25 cellular contexts compared by ENCODE assay signal in genomic region chr1:13784971-13785370, GRCh38.
DNase-seq lines count a peak whose midpoint lies in the region; ATAC-seq, FAIRE-seq and TF ChIP-seq lines count a peak whose summit lies in the region.
"Had no signal": no experiment of that assay in that cellular context is flagged by ENCODE, and none has a peak within 500 bp of the region (broad histone marks: within the 10 kb centered on the region; RNA-seq: fewer than 3 reads in every experiment).

No MANE protein-coding gene starts in this region.

- peak overlapping the region; percentile 15 for H3K27ac Mint-ChIP-seq in astrocyte (ENCODE audit: unreplicated experiment)
- no peak overlapping the region for H3K27ac Mint-ChIP-seq in activated CD4-positive, alpha-beta T cell treated with anti-CD3 and anti-CD28 coated beads, Interleukin-2, amount 10 ng/mL, durations not matched to agents 7 days and 5 days
- H3K27ac Mint-ChIP-seq: activated naive CD8-positive, alpha-beta T cell treated with anti-CD3 and anti-CD28 coated beads, Interleukin-2, amount 10 ng/mL, durations not matched to agents 7 days and 5 days; GM23338; stimulated activated effector memory CD8-positive, alpha-beta T cell treated with anti-CD3 and anti-CD28 coated beads, Interleukin-12 subunit alpha, Interleukin-12 subunit beta, amount 100 ng/mL, for 72 hours had no signal

- CTCF ChIA-PET in activated CD4-positive, alpha-beta T cell treated with anti-CD3 and anti-CD28 coated beads, Interleukin-2, amount 10 ng/mL, durations not matched to agents 7 days and 5 days (lab: Charles Lee), result no interaction called here

- no peaks in the 10 kb centered on the region for H3K9me2 ChIP-seq in GM23248 (ENCODE audit: insufficient read depth)

- no peaks in the 10 kb centered on the region for H3K27me3 Mint-ChIP-seq in astrocyte (ENCODE audit: low read depth, unreplicated experiment)
- H3K27me3 Mint-ChIP-seq in activated CD4-positive, alpha-beta T cell treated with anti-CD3 and anti-CD28 coated beads, Interleukin-2, amount 10 ng/mL, durations not matched to agents 7 days and 5 days, result no peaks in the 10 kb centered on the region
- H3K27me3 Mint-ChIP-seq: activated naive CD8-positive, alpha-beta T cell treated with anti-CD3 and anti-CD28 coated beads, Interleukin-2, amount 10 ng/mL, durations not matched to agents 7 days and 5 days; CD8-positive, alpha-beta memory T cell had no signal

- peak; percentile 12 for ATAC-seq in left lung
- ATAC-seq: body of pancreas; Right ventricle myocardium inferior; stimulated activated effector memory CD8-positive, alpha-beta T cell treated with anti-CD3 and anti-CD28 coated beads, Interleukin-12 subunit alpha, Interleukin-12 subunit beta, amount 100 ng/mL, for 72 hours had no signal

- H2AFZ ChIP-seq in GM23248 (no peak overlapping the region), astrocyte (ENCODE audit: low read depth, low read length) (no peak overlapping the region)
- H2AFZ ChIP-seq: GM23338 had no signal

- H3K4me2 ChIP-seq in GM23248 (ENCODE audit: unreplicated experiment), result peak overlapping the region; percentile 39
- H3K4me2 ChIP-seq in astrocyte (ENCODE audit: low read length), result no peak overlapping the region

- H4K20me1 ChIP-seq in GM23248 (ENCODE audit: insufficient read depth) (peaks cover 7% of the 10 kb centered on the region; the same call in 1 of the 2 replicates), astrocyte (ENCODE audit: insufficient read depth, low read length) (peaks cover 94% of the 10 kb centered on the region)

- H3K9me3 ChIP-seq in GM23248 (ENCODE audit: low read depth) (no peaks in the 10 kb centered on the region), astrocyte (ENCODE audit: insufficient read depth, low read depth, low read length) (no peaks in the 10 kb centered on the region), left lung (no peaks in the 10 kb centered on the region), thymus (ENCODE audit: control insufficient read depth) (no peaks in the 10 kb centered on the region)
- H3K9me3 ChIP-seq: body of pancreas had no signal

- in situ Hi-C loops in GM23248 (cut with MboI), result no loop called here

- intact Hi-C loops in left lung (cut with DNase I), result no loop called here

- no peaks in the 10 kb centered on the region for H3K27me3 ChIP-seq in GM23248 (replicated peaks; ENCODE audit: insufficient read depth)
- no peaks in the 10 kb centered on the region for H3K27me3 ChIP-seq in astrocyte (ENCODE audit: insufficient read depth, low read length)
- no peaks in the 10 kb centered on the region for H3K27me3 ChIP-seq in left lung
- H3K27me3 ChIP-seq in thymus (ENCODE audit: control insufficient read depth, insufficient read depth), result no peaks in the 10 kb centered on the region
- H3K27me3 ChIP-seq: body of pancreas had no signal

- FAIRE-seq in astrocyte (lab: Jason Lieb, UNC), result peak; percentile 5

- H3K27ac ChIP-seq in GM23248 (peak overlapping the region; percentile 39), astrocyte (ENCODE audit: low read depth, low read length) (no peak overlapping the region), left lung (no peak overlapping the region), thymus (ENCODE audit: low read depth) (peak overlapping the region; percentile 38)
- H3K27ac ChIP-seq: body of pancreas, epithelial cell of prostate, WERI-Rb-1 had no signal

- TF ChIP-seq CTCF in astrocyte (IDR thresholded peaks at IDR 0.05; ENCODE audit: insufficient read depth, low read depth, low read length) (no peak), left lung (IDR thresholded peaks at IDR 0.05) (no peak), GM10266 (IDR thresholded peaks at IDR 0.05; ENCODE audit: control insufficient read depth, insufficient read depth, low read depth, missing control alignments) (no peak)

- H3K4me1 Mint-ChIP-seq in astrocyte (ENCODE audit: low read depth, unreplicated experiment), result peaks cover 39% of the 10 kb centered on the region
- H3K4me1 Mint-ChIP-seq in activated CD4-positive, alpha-beta T cell treated with anti-CD3 and anti-CD28 coated beads, Interleukin-2, amount 10 ng/mL, durations not matched to agents 7 days and 5 days, result peaks cover 27% of the 10 kb centered on the region

- peaks cover 57% of the 10 kb centered on the region for H3F3A ChIP-seq in GM23248 (ENCODE audit: insufficient read depth)

- WGBS in GM23248 (ENCODE audit: low coverage in 1 of 2, low lambda C conversion rate in 2 of 2, missing lambda C conversion rate in 2 of 2), 2 experiments, result 8 to 10% methylated on average over 5 of the region's 5 CpGs
- 91% methylated on average over 5 of the region's 5 CpGs for WGBS in thymus

- H3K9ac ChIP-seq in GM23248 (peak overlapping the region; percentile 17), astrocyte (ENCODE audit: low read length) (no peak overlapping the region)

- H3K36me3 Mint-ChIP-seq in astrocyte (ENCODE audit: low read depth, unreplicated experiment), result peaks cover 25% of the 10 kb centered on the region
- peaks cover 71% of the 10 kb centered on the region for H3K36me3 Mint-ChIP-seq in activated CD4-positive, alpha-beta T cell treated with anti-CD3 and anti-CD28 coated beads, Interleukin-2, amount 10 ng/mL, durations not matched to agents 7 days and 5 days (ENCODE audit: low read depth)

- no peaks in the 10 kb centered on the region for H3K9me3 Mint-ChIP-seq in astrocyte (ENCODE audit: unreplicated experiment)
- no peaks in the 10 kb centered on the region for H3K9me3 Mint-ChIP-seq in activated CD4-positive, alpha-beta T cell treated with anti-CD3 and anti-CD28 coated beads, Interleukin-2, amount 10 ng/mL, durations not matched to agents 7 days and 5 days
- H3K9me3 Mint-ChIP-seq: activated naive CD8-positive, alpha-beta T cell treated with anti-CD3 and anti-CD28 coated beads, Interleukin-2, amount 10 ng/mL, durations not matched to agents 7 days and 5 days; CD8-positive, alpha-beta memory T cell; GM23338; stimulated activated effector memory CD8-positive, alpha-beta T cell treated with anti-CD3 and anti-CD28 coated beads, Interleukin-12 subunit alpha, Interleukin-12 subunit beta, amount 100 ng/mL, for 72 hours had no signal

- H3K4me1 ChIP-seq in GM23248 (ENCODE audit: insufficient read depth) (peaks cover 51% of the 10 kb centered on the region), astrocyte (ENCODE audit: insufficient read depth, low read length) (peaks cover 18% of the 10 kb centered on the region), left lung (peaks cover 0 to 37% of the 10 kb centered on the region in 2 donors), thymus (ENCODE audit: control insufficient read depth, insufficient read depth, low read length) (no peaks in the 10 kb centered on the region)
- H3K4me1 ChIP-seq: body of pancreas had no signal

- H3K4me3 Mint-ChIP-seq in astrocyte (ENCODE audit: unreplicated experiment), result no peak overlapping the region
- no peak overlapping the region for H3K4me3 Mint-ChIP-seq in activated CD4-positive, alpha-beta T cell treated with anti-CD3 and anti-CD28 coated beads, Interleukin-2, amount 10 ng/mL, durations not matched to agents 7 days and 5 days
- H3K4me3 Mint-ChIP-seq: activated naive CD8-positive, alpha-beta T cell treated with anti-CD3 and anti-CD28 coated beads, Interleukin-2, amount 10 ng/mL, durations not matched to agents 7 days and 5 days; CD8-positive, alpha-beta memory T cell; GM23338; stimulated activated effector memory CD8-positive, alpha-beta T cell treated with anti-CD3 and anti-CD28 coated beads, Interleukin-12 subunit alpha, Interleukin-12 subunit beta, amount 100 ng/mL, for 72 hours had no signal

- H3K4me3 ChIP-seq in GM23248, result 0 out of 2 replicates have a peak overlapping the region, but pooled peaks have one; percentile 30
- no peak overlapping the region for H3K4me3 ChIP-seq in astrocyte (ENCODE audit: insufficient read depth, low read depth, low read length)
- H3K4me3 ChIP-seq in left lung, result no peak overlapping the region
- H3K4me3 ChIP-seq in thymus (ENCODE audit: low read length), result no peak overlapping the region
- H3K4me3 ChIP-seq: body of pancreas, GM23338, lung had no signal

- peak; percentile 57 for DNase-seq in GM23248
- no peak for DNase-seq in astrocyte (ENCODE audit: low read depth)
- DNase-seq in left lung, result no peak
- DNase-seq in activated CD4-positive, alpha-beta T cell treated with anti-CD3 and anti-CD28 coated beads, Interleukin-2, amount 10 ng/mL, durations not matched to agents 7 days and 5 days, result no peak
- no peak for DNase-seq in NK-92 (lab: John Stamatoyannopoulos, UW; ENCODE audit: unreplicated experiment)
- no peak for DNase-seq in GM10266 (ENCODE audit: extremely low spot score)
- DNase-seq: activated effector memory CD4-positive, alpha-beta T cell treated with Interleukin-2 at 50 U/mL for 16 hours; activated naive CD8-positive, alpha-beta T cell treated with anti-CD3 and anti-CD28 coated beads, Interleukin-2, amount 10 ng/mL, durations not matched to agents 7 days and 5 days; body of pancreas; CD8-positive, alpha-beta memory T cell; DMS153; GF-D8; islet precursor cell; Karpas-422; MV-4-11; NCI-H146; nucleus accumbens; retina; WERI-Rb-1 had no signal

- H3K36me3 ChIP-seq in GM23248 (ENCODE audit: low read depth) (peaks cover 21% of the 10 kb centered on the region), astrocyte (ENCODE audit: insufficient read depth, low read length) (peaks cover 15% of the 10 kb centered on the region), left lung (peaks cover 0 to 79% of the 10 kb centered on the region in 2 donors), thymus (ENCODE audit: control insufficient read depth, insufficient read depth) (peaks cover 41% of the 10 kb centered on the region)

- POLR2A ChIA-PET in activated CD4-positive, alpha-beta T cell treated with anti-CD3 and anti-CD28 coated beads, Interleukin-2, amount 10 ng/mL, durations not matched to agents 7 days and 5 days (lab: Charles Lee), result no interaction called here

- peaks cover 94% of the 10 kb centered on the region for H3K79me2 ChIP-seq in GM23248 (ENCODE audit: insufficient read depth)
- peaks cover 87% of the 10 kb centered on the region for H3K79me2 ChIP-seq in astrocyte (ENCODE audit: insufficient read depth, low read length)

Comparison
In these comparisons a context has a peak if more than half of its experiments do, and no peak if none do; other contexts are left out.
1. H3K27ac ChIP-seq: peak in GM23248 (single experiment) and thymus (single experiment); none in astrocyte (single experiment) and left lung (0 of 2).